In the genomic region with DNA sequence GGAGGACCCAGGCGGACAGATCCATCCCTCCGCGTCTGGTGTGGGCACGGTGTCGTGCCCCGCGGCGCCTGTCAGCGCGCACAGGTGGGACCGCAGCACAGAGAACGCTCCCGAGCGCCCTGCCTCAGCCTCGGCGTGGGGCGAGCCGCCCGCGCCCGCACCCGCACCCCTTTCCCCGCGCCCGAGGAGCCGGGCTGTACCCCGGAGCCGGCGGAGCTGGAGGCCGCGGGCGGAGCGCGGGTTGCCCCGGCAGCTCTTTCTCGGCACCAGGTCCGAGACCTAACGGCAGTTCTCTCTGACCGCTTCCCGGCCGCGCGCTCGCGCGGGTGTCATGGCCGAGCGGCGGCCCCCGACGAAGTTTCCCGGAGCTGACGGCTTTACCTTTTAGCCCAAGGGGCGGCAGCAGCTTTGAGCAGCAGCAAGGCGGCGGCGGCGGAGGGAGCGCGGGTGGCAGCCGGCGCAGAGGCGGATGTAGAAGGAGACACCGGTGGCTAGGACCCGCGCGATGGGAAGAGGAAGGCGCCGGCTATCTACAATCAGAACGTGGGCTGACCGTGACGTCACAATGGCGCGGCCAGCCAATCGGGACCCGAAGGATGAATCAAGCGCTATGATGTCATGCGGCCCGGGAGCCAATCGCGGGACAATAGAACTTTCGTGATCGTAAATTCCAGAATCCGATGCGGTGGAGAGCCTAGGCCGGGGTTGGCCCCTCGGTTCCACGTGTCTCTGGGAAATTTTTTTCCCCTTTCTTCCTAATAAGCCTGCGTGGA, we compare ENCODE assay signal across 1 cellular context.
TF ChIP-seq lines count a peak whose summit lies in the region.

A gene with protein sequence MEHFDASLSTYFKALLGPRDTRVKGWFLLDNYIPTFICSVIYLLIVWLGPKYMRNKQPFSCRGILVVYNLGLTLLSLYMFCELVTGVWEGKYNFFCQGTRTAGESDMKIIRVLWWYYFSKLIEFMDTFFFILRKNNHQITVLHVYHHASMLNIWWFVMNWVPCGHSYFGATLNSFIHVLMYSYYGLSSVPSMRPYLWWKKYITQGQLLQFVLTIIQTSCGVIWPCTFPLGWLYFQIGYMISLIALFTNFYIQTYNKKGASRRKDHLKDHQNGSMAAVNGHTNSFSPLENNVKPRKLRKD (minus strand): TSS at position 515 of the 773 bp plus-strand sequence. CDS start 53,251 bp downstream, outside the sequence.

TF ChIP-seq in K562, 482 proteins besides CTCF, POLR2A, EP300 and RAD21 (continued from another document and continues in another):
- TF ChIP-seq ZBTB33 (CRISPR knock-in tag; IDR thresholded peaks at IDR 0.05) (peak; percentile 37; the same call in 1 of the 2 replicates), ZBTB7A (IDR thresholded peaks at IDR 0.05; ENCODE audit: borderline replicate concordance, control insufficient read depth, low read depth, low read length) (peak; percentile 3; the same call in 1 of the 2 replicates), PTRF (tag; IDR thresholded peaks at IDR 0.05) (no peak), POLR3A (IDR thresholded peaks at IDR 0.05; ENCODE audit: borderline replicate concordance, extremely low read depth, insufficient read depth, insufficient read length) (no peak), KDM5B (IDR thresholded peaks at IDR 0.05; ENCODE audit: insufficient replicate concordance, low read depth, low read length) (peak; percentile 59), ZNF696 (CRISPR knock-in tag; conservative IDR thresholded peaks at IDR 0.05) (no peak), ZNF311 (CRISPR knock-in tag; IDR thresholded peaks at IDR 0.05) (no peak), MEF2A (IDR thresholded peaks at IDR 0.05; ENCODE audit: control insufficient read depth, low read depth, low read length) (no peak), U2AF1 (optimal IDR thresholded peaks at IDR 0.05; ENCODE audit: low read depth, low read length) (peak; percentile 66), SOX6 (IDR thresholded peaks at IDR 0.05) (peak; percentile 65; the same call in 1 of the 2 replicates), NCOA6 (IDR thresholded peaks at IDR 0.05) (no peak), ATF7 (IDR thresholded peaks at IDR 0.05) (peak; percentile 98), PHF21A (IDR thresholded peaks at IDR 0.05; ENCODE audit: borderline replicate concordance, low read depth) (0 out of 2 replicates have a peak, but pooled peaks have one; percentile 5), ZNF589 (CRISPR knock-in tag; IDR thresholded peaks at IDR 0.05; ENCODE audit: low read depth) (no peak), POLR2G (IDR thresholded peaks at IDR 0.05; ENCODE audit: low read depth, low read length) (peak; percentile 95), ZNF324 (CRISPR knock-in tag; IDR thresholded peaks at IDR 0.05) (no peak), STAT6 (CRISPR knock-in tag; IDR thresholded peaks at IDR 0.05) (peak; percentile 58; the same call in 1 of the 2 replicates), PURB (CRISPR knock-in tag; IDR thresholded peaks at IDR 0.05; ENCODE audit: low read depth) (no peak), SIX5 (IDR thresholded peaks at IDR 0.05; ENCODE audit: borderline replicate concordance in 1 of 2, insufficient read depth in 1 of 2, low read depth in 1 of 2, low read length in 2 of 2) (no peak), CC2D1A (IDR thresholded peaks at IDR 0.05) (peak; percentile 92), SRF (CRISPR knock-in tag; IDR thresholded peaks at IDR 0.05) (peak in 1 of 2 experiments; percentile 37; a peak in 1 of 4 replicates), RBM22 (IDR thresholded peaks at IDR 0.05; ENCODE audit: low read depth, low read length, poor library complexity, severe bottlenecking) (peak; percentile 63), ZFP1 (CRISPR knock-in tag; IDR thresholded peaks at IDR 0.05) (no peak), JUND (IDR thresholded peaks at IDR 0.05; ENCODE audit: borderline replicate concordance, low read depth, low read length) (peak; percentile 90), JUND (tag; IDR thresholded peaks at IDR 0.05; ENCODE audit: borderline replicate concordance, low read depth, low read length) (peak; percentile 59; the same call in 2 of the 3 replicates), MTA1 (IDR thresholded peaks at IDR 0.05; ENCODE audit: borderline replicate concordance) (peak; percentile 72; the same call in 1 of the 2 replicates), ELF2 (CRISPR knock-in tag; IDR thresholded peaks at IDR 0.05) (peak; percentile 11; the same call in 1 of the 2 replicates), ETV5 (CRISPR knock-in tag; IDR thresholded peaks at IDR 0.05; ENCODE audit: low read depth) (peak; percentile 60; the same call in 1 of the 2 replicates), HMG20B (CRISPR knock-in tag; IDR thresholded peaks at IDR 0.05) (no peak), NONO (IDR thresholded peaks at IDR 0.05; ENCODE audit: low read depth in 2 of 2, low read length in 1 of 2) (no peak; a peak in 1 of 4 replicates), ZNF316 (IDR thresholded peaks at IDR 0.05) (no peak)
- TF ChIP-seq, protein P1, sequence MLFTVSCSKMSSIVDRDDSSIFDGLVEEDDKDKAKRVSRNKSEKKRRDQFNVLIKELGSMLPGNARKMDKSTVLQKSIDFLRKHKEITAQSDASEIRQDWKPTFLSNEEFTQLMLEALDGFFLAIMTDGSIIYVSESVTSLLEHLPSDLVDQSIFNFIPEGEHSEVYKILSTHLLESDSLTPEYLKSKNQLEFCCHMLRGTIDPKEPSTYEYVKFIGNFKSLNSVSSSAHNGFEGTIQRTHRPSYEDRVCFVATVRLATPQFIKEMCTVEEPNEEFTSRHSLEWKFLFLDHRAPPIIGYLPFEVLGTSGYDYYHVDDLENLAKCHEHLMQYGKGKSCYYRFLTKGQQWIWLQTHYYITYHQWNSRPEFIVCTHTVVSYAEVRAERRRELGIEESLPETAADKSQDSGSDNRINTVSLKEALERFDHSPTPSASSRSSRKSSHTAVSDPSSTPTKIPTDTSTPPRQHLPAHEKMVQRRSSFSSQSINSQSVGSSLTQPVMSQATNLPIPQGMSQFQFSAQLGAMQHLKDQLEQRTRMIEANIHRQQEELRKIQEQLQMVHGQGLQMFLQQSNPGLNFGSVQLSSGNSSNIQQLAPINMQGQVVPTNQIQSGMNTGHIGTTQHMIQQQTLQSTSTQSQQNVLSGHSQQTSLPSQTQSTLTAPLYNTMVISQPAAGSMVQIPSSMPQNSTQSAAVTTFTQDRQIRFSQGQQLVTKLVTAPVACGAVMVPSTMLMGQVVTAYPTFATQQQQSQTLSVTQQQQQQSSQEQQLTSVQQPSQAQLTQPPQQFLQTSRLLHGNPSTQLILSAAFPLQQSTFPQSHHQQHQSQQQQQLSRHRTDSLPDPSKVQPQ (CRISPR knock-in tag; IDR thresholded peaks at IDR 0.05; ENCODE audit: borderline replicate concordance): no peak
- TF ChIP-seq, protein P2, sequence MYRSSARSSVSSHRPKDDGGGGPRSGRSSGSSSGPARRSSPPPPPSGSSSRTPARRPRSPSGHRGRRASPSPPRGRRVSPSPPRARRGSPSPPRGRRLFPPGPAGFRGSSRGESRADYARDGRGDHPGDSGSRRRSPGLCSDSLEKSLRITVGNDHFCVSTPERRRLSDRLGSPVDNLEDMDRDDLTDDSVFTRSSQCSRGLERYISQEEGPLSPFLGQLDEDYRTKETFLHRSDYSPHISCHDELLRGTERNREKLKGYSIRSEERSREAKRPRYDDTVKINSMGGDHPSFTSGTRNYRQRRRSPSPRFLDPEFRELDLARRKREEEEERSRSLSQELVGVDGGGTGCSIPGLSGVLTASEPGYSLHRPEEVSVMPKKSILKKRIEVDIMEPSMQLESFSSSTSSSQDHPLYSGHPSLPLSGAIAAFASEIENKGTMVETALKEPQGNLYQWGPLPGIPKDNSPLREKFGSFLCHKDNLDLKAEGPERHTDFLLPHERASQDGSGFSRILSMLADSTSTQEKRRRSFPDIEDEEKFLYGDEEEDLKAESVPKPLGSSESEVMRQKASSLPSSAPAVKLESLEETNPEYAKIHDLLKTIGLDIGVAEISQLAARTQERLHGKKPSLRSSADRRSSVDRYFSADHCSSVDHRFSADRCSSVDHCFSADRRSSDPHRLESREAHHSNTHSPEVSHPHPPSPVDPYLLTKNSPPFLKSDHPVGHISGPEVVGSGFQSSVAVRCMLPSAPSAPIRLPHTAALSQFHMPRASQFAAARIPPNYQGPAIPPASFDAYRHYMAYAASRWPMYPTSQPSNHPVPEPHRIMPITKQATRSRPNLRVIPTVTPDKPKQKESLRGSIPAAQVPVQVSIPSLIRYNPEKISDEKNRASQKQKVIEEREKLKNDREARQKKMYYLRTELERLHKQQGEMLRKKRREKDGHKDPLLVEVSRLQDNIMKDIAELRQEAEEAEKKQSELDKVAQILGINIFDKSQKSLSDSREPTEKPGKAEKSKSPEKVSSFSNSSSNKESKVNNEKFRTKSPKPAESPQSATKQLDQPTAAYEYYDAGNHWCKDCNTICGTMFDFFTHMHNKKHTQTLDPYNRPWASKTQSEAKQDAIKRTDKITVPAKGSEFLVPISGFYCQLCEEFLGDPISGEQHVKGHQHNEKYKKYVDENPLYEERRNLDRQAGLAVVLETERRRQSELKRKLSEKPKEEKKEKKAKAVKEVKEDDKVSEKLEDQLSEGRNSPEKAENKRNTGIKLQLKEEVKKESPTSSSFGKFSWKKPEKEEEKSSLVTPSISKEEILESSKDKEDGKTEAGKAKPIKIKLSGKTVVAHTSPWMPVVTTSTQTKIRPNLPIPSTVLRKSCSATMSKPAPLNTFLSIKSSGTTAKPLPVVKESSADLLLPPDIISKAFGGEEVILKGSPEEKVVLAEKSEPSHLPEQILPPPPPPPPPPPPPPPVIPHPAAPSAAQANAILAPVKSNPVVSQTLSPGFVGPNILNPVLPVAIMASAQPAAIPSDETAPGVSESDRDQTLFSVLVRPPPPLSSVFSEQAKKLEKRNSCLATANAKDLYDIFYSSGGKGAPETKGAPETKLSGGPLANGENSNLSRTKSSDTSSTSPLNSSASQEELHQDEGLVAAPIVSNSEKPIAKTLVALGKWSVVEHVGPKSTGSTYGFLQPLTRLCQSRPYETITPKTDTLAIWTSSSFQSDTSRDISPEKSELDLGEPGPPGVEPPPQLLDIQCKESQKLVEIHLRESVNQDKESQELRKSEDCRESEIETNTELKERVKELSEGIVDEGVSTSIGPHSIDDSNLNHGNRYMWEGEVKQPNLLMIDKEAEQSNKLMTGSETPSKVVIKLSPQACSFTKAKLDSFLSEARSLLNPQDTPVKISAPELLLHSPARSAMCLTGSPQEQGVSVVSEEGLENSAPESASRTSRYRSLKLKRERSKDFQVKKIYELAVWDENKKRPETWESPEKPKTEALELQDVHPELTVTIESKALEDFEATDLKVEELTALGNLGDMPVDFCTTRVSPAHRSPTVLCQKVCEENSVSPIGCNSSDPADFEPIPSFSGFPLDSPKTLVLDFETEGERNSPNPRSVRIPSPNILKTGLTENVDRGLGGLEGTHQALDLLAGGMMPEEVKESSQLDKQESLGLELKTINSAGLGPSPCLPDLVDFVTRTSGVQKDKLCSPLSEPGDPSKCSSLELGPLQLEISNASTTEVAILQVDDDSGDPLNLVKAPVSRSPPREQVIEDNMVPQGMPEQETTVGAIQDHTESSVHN (IDR thresholded peaks at IDR 0.05; ENCODE audit: borderline replicate concordance in 1 of 2, low read depth in 1 of 2): 0 out of 4 replicates have a peak, but pooled peaks of 1 of the 2 experiments have one; percentile 13
- TF ChIP-seq, protein P3, sequence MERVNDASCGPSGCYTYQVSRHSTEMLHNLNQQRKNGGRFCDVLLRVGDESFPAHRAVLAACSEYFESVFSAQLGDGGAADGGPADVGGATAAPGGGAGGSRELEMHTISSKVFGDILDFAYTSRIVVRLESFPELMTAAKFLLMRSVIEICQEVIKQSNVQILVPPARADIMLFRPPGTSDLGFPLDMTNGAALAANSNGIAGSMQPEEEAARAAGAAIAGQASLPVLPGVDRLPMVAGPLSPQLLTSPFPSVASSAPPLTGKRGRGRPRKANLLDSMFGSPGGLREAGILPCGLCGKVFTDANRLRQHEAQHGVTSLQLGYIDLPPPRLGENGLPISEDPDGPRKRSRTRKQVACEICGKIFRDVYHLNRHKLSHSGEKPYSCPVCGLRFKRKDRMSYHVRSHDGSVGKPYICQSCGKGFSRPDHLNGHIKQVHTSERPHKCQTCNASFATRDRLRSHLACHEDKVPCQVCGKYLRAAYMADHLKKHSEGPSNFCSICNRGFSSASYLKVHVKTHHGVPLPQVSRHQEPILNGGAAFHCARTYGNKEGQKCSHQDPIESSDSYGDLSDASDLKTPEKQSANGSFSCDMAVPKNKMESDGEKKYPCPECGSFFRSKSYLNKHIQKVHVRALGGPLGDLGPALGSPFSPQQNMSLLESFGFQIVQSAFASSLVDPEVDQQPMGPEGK (CRISPR knock-in tag; IDR thresholded peaks at IDR 0.05; ENCODE audit: borderline replicate concordance): no peak
- TF ChIP-seq, protein P4, sequence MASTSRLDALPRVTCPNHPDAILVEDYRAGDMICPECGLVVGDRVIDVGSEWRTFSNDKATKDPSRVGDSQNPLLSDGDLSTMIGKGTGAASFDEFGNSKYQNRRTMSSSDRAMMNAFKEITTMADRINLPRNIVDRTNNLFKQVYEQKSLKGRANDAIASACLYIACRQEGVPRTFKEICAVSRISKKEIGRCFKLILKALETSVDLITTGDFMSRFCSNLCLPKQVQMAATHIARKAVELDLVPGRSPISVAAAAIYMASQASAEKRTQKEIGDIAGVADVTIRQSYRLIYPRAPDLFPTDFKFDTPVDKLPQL (IDR thresholded peaks at IDR 0.05; ENCODE audit: extremely low read depth, insufficient read length): no peak
